ENCODE assay signal across 17 cellular contexts in genomic region chr10:97711640-97712267, GRCh38. TPM values are rescaled to one million over a fixed set of nuclear protein-coding genes. Genes with fewer than 3 reads are reported as not detected.
DNase-seq lines count a peak whose midpoint lies in the region; ATAC-seq, FAIRE-seq and TF ChIP-seq lines count a peak whose summit lies in the region.
"Had no signal": no experiment of that assay in that cellular context is flagged by ENCODE, and none has a peak within 500 bp of the region (broad histone marks: within the 10 kb centered on the region; RNA-seq: fewer than 3 reads in every experiment).

No MANE protein-coding gene starts in this region.

- no peak overlapping the region for H3K9ac ChIP-seq in HepG2 (ENCODE audit: insufficient read depth, low read depth, low read length)

- no peaks in the 10 kb centered on the region for H3K9me3 Mint-ChIP-seq in naive thymus-derived CD4-positive, alpha-beta T cell

- POLR2A ChIA-PET in HepG2 (lab: Yijun Ruan, JAX) = no interaction called here
- POLR2A ChIA-PET in naive thymus-derived CD4-positive, alpha-beta T cell (lab: Charles Lee) = interaction anchor here (0.9 to 2.0 kb wide), 2 partner anchors 25 kb away, joined by 3 to 6 read pairs; partner anchors contain the start of genes AVPI1 and ZFYVE27
- POLR2A ChIA-PET in GM10248 (lab: Yijun Ruan, JAX) = no interaction called here

- no TSS peak for BruUV-seq in HepG2 (replicated peaks; lab: Mats Ljungman, UMichigan)

- ATAC-seq in HepG2 (no peak), right lobe of liver (no peak), aorta (ENCODE audit: low FRiP score) (no peak), HG03159 (IDR thresholded peaks at IDR 0.05; ENCODE audit: unreplicated experiment) (no peak)
- no peak for ATAC-seq in naive thymus-derived CD4-positive, alpha-beta T cell
- ATAC-seq: lower lobe of right lung had no signal

- FAIRE-seq in HepG2 (lab: Jason Lieb, UNC) = no peak
- FAIRE-seq: bronchial epithelial cell, GM19239 had no signal

- H3K27ac Mint-ChIP-seq in naive thymus-derived CD4-positive, alpha-beta T cell = peak overlapping the region in 3 of 9 donors; percentile 53 to 79 (median 59)

- in situ Hi-C loops in HepG2 (cut with HindIII; ENCODE audit: extremely low pct_ligation_motif_present, low pct_unique_long_range_greater_than_20kb) = no loop called here
- in situ Hi-C loops in HAP-1 (cut with MboI; ENCODE audit: low sequenced_read_pairs) = no loop called here

- intact Hi-C loops in HepG2 (cut with micrococcal nuclease; ENCODE audit: unreplicated experiment) = no loop called here
- intact Hi-C loops in right lobe of liver (cut with DNase I) = no loop called here
- intact Hi-C loops in ascending aorta (cut with DNase I) = loop anchor here (5.0 to 10.0 kb wide), 2 partner anchors 214 to 423 kb away; partner anchors contain the start of genes MMS19, R3HCC1L and UBTD1
- intact Hi-C loops in naive thymus-derived CD4-positive, alpha-beta T cell (cut with micrococcal nuclease) = no loop called here
- intact Hi-C loops in aorta (cut with DNase I) = no loop called here

- H3K79me2 ChIP-seq in HepG2 (ENCODE audit: insufficient read depth, low read length) = no peaks in the 10 kb centered on the region

- TF ChIP-seq POLR2A in HepG2 (IDR thresholded peaks at IDR 0.05; ENCODE audit: insufficient read depth in 1 of 2, low read depth in 2 of 2, low read length in 2 of 2) = no peak
- no peak for TF ChIP-seq POLR2A in right lobe of liver (IDR thresholded peaks at IDR 0.05)

- H3K9me3 ChIP-seq in HepG2 (ENCODE audit: low read length) = no peaks in the 10 kb centered on the region
- no peaks in the 10 kb centered on the region for H3K9me3 ChIP-seq in right lobe of liver
- no peaks in the 10 kb centered on the region for H3K9me3 ChIP-seq in ascending aorta
- H3K9me3 ChIP-seq in naive thymus-derived CD4-positive, alpha-beta T cell (ENCODE audit: control insufficient read depth in 2 of 3, low read length in 3 of 3) = no peaks in the 10 kb centered on the region
- no peaks in the 10 kb centered on the region for H3K9me3 ChIP-seq in aorta (ENCODE audit: control insufficient read depth, low read length)
- H3K9me3 ChIP-seq in HAP-1 = no peaks in the 10 kb centered on the region
- H3K9me3 ChIP-seq: lower lobe of right lung had no signal

- H3K4me1 Mint-ChIP-seq in naive thymus-derived CD4-positive, alpha-beta T cell = peaks cover 5 to 20% (median 11%) of the 10 kb centered on the region in 7 donors

- H3K27ac ChIP-seq in HepG2 (ENCODE audit: extremely low read length, insufficient read depth, low read length) (no peak overlapping the region), right lobe of liver (no peak overlapping the region), ascending aorta (peak overlapping the region; percentile 98 to 100), aorta (ENCODE audit: low read depth in 1 of 2, low read length in 2 of 2) (peak overlapping the region; percentile 6 to 66)
- no peak overlapping the region for H3K27ac ChIP-seq in naive thymus-derived CD4-positive, alpha-beta T cell (ENCODE audit: low read depth, low read length)
- H3K27ac ChIP-seq: HL-60, lower lobe of right lung had no signal

- H3K4me1 ChIP-seq in HepG2 (ENCODE audit: insufficient read depth, low read length) (peaks cover 37% of the 10 kb centered on the region), right lobe of liver (peaks cover 0 to 16% (median 4%) of the 10 kb centered on the region in 4 donors), ascending aorta (peaks cover 27 to 61% of the 10 kb centered on the region in 2 donors), aorta (ENCODE audit: control insufficient read depth in 1 of 2, insufficient read depth in 2 of 2, low read length in 2 of 2) (peaks cover 0 to 3% of the 10 kb centered on the region in 2 donors), HAP-1 (peaks cover 12% of the 10 kb centered on the region)
- peaks cover 5 to 6% of the 10 kb centered on the region in 2 donors for H3K4me1 ChIP-seq in naive thymus-derived CD4-positive, alpha-beta T cell (ENCODE audit: control insufficient read depth in 2 of 2, insufficient read depth in 2 of 2, low read length in 2 of 2)

- TF ChIP-seq EP300 in HepG2 (IDR thresholded peaks at IDR 0.05; ENCODE audit: low read depth in 2 of 2, low read length in 2 of 2) (no peak), HepG2 (CRISPR knock-in tag; IDR thresholded peaks at IDR 0.05; ENCODE audit: borderline replicate concordance) (no peak)

- WGBS in HepG2 (ENCODE audit: low lambda C conversion rate) = 12% methylated on average over 6 of the region's 7 CpGs
- WGBS in right lobe of liver (ENCODE audit: insufficient coverage, low coverage, low lambda C conversion rate, missing lambda C conversion rate) = 83% methylated on average over 3 of the region's 7 CpGs
- 14 to 26% methylated on average over 7 of the region's 7 CpGs for WGBS in aorta, 2 donors

- H3K27me3 ChIP-seq in HepG2 (ENCODE audit: control insufficient read depth in 1 of 2, insufficient read depth in 2 of 2, low read length in 2 of 2) = peaks cover 0 to 5% of the 10 kb centered on the region in 2 experiments; a peak in 2 of 5 replicates
- no peaks in the 10 kb centered on the region for H3K27me3 ChIP-seq in right lobe of liver
- no peaks in the 10 kb centered on the region for H3K27me3 ChIP-seq in ascending aorta
- no peaks in the 10 kb centered on the region for H3K27me3 ChIP-seq in naive thymus-derived CD4-positive, alpha-beta T cell (ENCODE audit: control insufficient read depth in 2 of 2, insufficient read depth in 2 of 2, low read length in 2 of 2)
- no peaks in the 10 kb centered on the region for H3K27me3 ChIP-seq in aorta (ENCODE audit: control insufficient read depth in 1 of 2, insufficient read depth in 2 of 2, low read length in 1 of 2)
- H3K27me3 ChIP-seq in HAP-1 (ENCODE audit: low read depth) = no peaks in the 10 kb centered on the region

- no peaks in the 10 kb centered on the region for H3K36me3 ChIP-seq in HepG2 (replicated peaks in 1 of 2; ENCODE audit: control insufficient read depth in 1 of 2, insufficient read depth in 2 of 2, low read length in 2 of 2)
- H3K36me3 ChIP-seq in right lobe of liver = no peaks in the 10 kb centered on the region
- H3K36me3 ChIP-seq in ascending aorta = peaks cover under 1 to 3% of the 10 kb centered on the region in 2 donors
- no peaks in the 10 kb centered on the region for H3K36me3 ChIP-seq in naive thymus-derived CD4-positive, alpha-beta T cell (ENCODE audit: control insufficient read depth in 2 of 3, insufficient read depth in 3 of 3, low read length in 3 of 3)
- no peaks in the 10 kb centered on the region for H3K36me3 ChIP-seq in aorta (ENCODE audit: control insufficient read depth in 1 of 2, insufficient read depth in 2 of 2, low read length in 1 of 2)
- 0 out of 2 replicates have a peak, but pooled peaks cover 4% of the 10 kb centered on the region for H3K36me3 ChIP-seq in HAP-1 (replicated peaks)

- TF ChIP-seq CTCF in HepG2 (CRISPR knock-in tag; IDR thresholded peaks at IDR 0.05) (no peak), right lobe of liver (IDR thresholded peaks at IDR 0.05) (no peak), ascending aorta (IDR thresholded peaks at IDR 0.05) (no peak), GM10248 (IDR thresholded peaks at IDR 0.05; ENCODE audit: control extremely low read depth, extremely low read depth, low read depth, missing control alignments) (no peak)

- no peak overlapping the region for H3K4me2 ChIP-seq in HepG2 (ENCODE audit: low read depth, low read length)

- H3K4me3 ChIP-seq in HepG2 (replicated peaks in 1 of 3; ENCODE audit: insufficient read depth in 1 of 3, low read depth in 2 of 3, low read length in 3 of 3) (no peak overlapping the region), right lobe of liver (no peak overlapping the region), ascending aorta (no peak overlapping the region), aorta (ENCODE audit: low read length in 2 of 2) (no peak overlapping the region), HAP-1 (no peak overlapping the region)
- no peak overlapping the region for H3K4me3 ChIP-seq in naive thymus-derived CD4-positive, alpha-beta T cell (ENCODE audit: low read length)
- H3K4me3 ChIP-seq: lower lobe of right lung had no signal

- CTCF ChIA-PET in HepG2 (lab: Yijun Ruan, JAX; ENCODE audit: low intra/inter-chr PET ratio, low total read pairs) = no interaction called here
- CTCF ChIA-PET in naive thymus-derived CD4-positive, alpha-beta T cell (lab: Charles Lee) = interaction anchor here (1.3 to 6.1 kb wide), 4 partner anchors 9 to 25 kb away, joined by 3 to 58 read pairs (median 6); partner anchors contain the start of genes AVPI1 and ZFYVE27
- CTCF ChIA-PET in GM10248 (lab: Yijun Ruan, JAX) = interaction anchor here (1.4 to 28.5 kb wide), 6 partner anchors 4 to 43 kb away, joined by 4 to 552 read pairs (median 13); partner anchors contain the start of genes MARVELD1 and ZFYVE27

- no peak for TF ChIP-seq RAD21 in HepG2 (CRISPR knock-in tag; IDR thresholded peaks at IDR 0.05)

- no peaks in the 10 kb centered on the region for H4K20me1 ChIP-seq in HepG2 (ENCODE audit: insufficient read depth, low read length)

- peaks cover 15 to 45% (median 24%) of the 10 kb centered on the region in 5 donors for H3K27me3 Mint-ChIP-seq in naive thymus-derived CD4-positive, alpha-beta T cell

- H3K36me3 Mint-ChIP-seq in naive thymus-derived CD4-positive, alpha-beta T cell = peaks cover 0 to 4% (median 0%) of the 10 kb centered on the region in 5 donors

- DNase-seq in HepG2 (ENCODE audit: low spot score) (no peak), right lobe of liver (no peak), ascending aorta (ENCODE audit: low spot score in 2 of 2) (no peak), aorta (peak in 1 of 2 donors; percentile 61), HAP-1 (ENCODE audit: low spot score in 2 of 2) (no peak), GM10248 (ENCODE audit: extremely low spot score) (no peak)
- DNase-seq in naive thymus-derived CD4-positive, alpha-beta T cell = no peak
- DNase-seq: EL; hypothalamus; lower lobe of right lung; NCI-H2081 treated with DMSO at 0.1 percent for 48 hours; SIG-M5; stimulated activated CD4-positive, alpha-beta T cell treated with anti-CD3 and anti-CD28 coated beads, Interleukin-2, amount 100 ng/mL, for 24 hours had no signal

- no peak overlapping the region for H2AFZ ChIP-seq in HepG2 (ENCODE audit: low read length)

- peak overlapping the region; percentile 8 to 99 (median 72) for H3K4me3 Mint-ChIP-seq in naive thymus-derived CD4-positive, alpha-beta T cell

RNA-seq across cellular contexts. Expression of gene MARVELD1, which starts 1.8 kb away (rescaled TPM):
- total RNA-seq in HepG2 (2016; rRNA removed; fragmentation: Illumina TruSeq; extraction: Trizol) = not detected in 2 replicates
- not detected in 2 replicates for total RNA-seq in HepG2 (2016; cell fraction: cytosol; rRNA removed; fragmentation: Illumina TruSeq; extraction: Trizol; ENCODE audit: low read depth)
- not detected in 2 replicates for total RNA-seq in HepG2 (2016; cell fraction: insoluble cytoplasmic fraction; rRNA removed; fragmentation: Illumina TruSeq; extraction: Trizol)
- not detected in 2 replicates for total RNA-seq in HepG2 (2016; cell fraction: membrane; rRNA removed; fragmentation: Illumina TruSeq; extraction: Trizol)
- not detected in 2 replicates for total RNA-seq in HepG2 (2016; cell fraction: nucleus; rRNA removed; fragmentation: Illumina TruSeq; extraction: Trizol)
- 0.08 TPM in 1 of 2 replicates, not detected in the other for polyA plus RNA-seq in HepG2 (2011; rRNA removed)
- 0.03 TPM in 1 of 2 replicates, not detected in the other for polyA plus RNA-seq in HepG2 (2011; cell fraction: cytosol; rRNA removed)
- polyA plus RNA-seq in HepG2 (2011; cell fraction: nucleus; rRNA removed) = 0.03 and 0.26 TPM in 2 replicates
- polyA plus RNA-seq in HepG2 (2012) = not detected in 2 replicates
- polyA plus RNA-seq in HepG2 (2016; cell fraction: cytosol; fragmentation: Illumina TruSeq; extraction: Trizol; ENCODE audit: low read depth) = not detected in 2 replicates
- not detected in 2 replicates for polyA plus RNA-seq in HepG2 (2016; cell fraction: insoluble cytoplasmic fraction; fragmentation: Illumina TruSeq; extraction: Trizol; ENCODE audit: low read depth)
- not detected in 2 replicates for polyA plus RNA-seq in HepG2 (2016; cell fraction: membrane; fragmentation: Illumina TruSeq; extraction: Trizol; ENCODE audit: low read depth)
- not detected in 2 replicates for polyA plus RNA-seq in HepG2 (2016; cell fraction: nucleus; fragmentation: Illumina TruSeq; extraction: Trizol; ENCODE audit: insufficient read depth, low read depth)
- 33.8 TPM in 1 of 2 replicates, not detected in the other for polyA minus RNA-seq in HepG2 (2011; rRNA and poly(A)+ RNA removed; ENCODE audit: low replicate concordance)
- polyA minus RNA-seq in HepG2 (2011; cell fraction: cytosol; rRNA and poly(A)+ RNA removed) = not detected in 2 replicates
- polyA minus RNA-seq in HepG2 (2011; cell fraction: nucleus; rRNA and poly(A)+ RNA removed) = 0.13 TPM in 1 of 2 replicates, not detected in the other
- total RNA-seq in right lobe of liver = 1 to 10 TPM; 1.5 to 3.1 (median 2.3) TPM
- 43.7 TPM for total RNA-seq in ascending aorta
- 1 to 10 TPM in 4 of 5 experiments, under 1 TPM in 1; 0.62 to 5.0 (median 2.3) TPM for total RNA-seq in naive thymus-derived CD4-positive, alpha-beta T cell
- under 1 TPM; 0.07 to 0.09 TPM for polyA plus RNA-seq in naive thymus-derived CD4-positive, alpha-beta T cell
- 10 to 100 TPM; 87.4 to 92.4 TPM for total RNA-seq in aorta
- 10 to 100 TPM; 48.1 to 85.8 TPM for polyA plus RNA-seq in aorta

RNA-seq across cellular contexts. Expression of gene AVPI1, which starts 24.7 kb away (rescaled TPM):
- total RNA-seq in HepG2 (2016; rRNA removed; fragmentation: Illumina TruSeq; extraction: Trizol) (39.8 and 47.6 TPM in 2 replicates), right lobe of liver (10 to 100 TPM; 10.3 to 27.0 (median 20.2) TPM), ascending aorta (23.7 TPM), aorta (10 to 100 TPM; 17.1 to 18.3 TPM)
- total RNA-seq in HepG2 (2016; cell fraction: cytosol; rRNA removed; fragmentation: Illumina TruSeq; extraction: Trizol; ENCODE audit: low read depth) = 17.3 and 23.9 TPM in 2 replicates
- 40.9 and 48.9 TPM in 2 replicates for total RNA-seq in HepG2 (2016; cell fraction: insoluble cytoplasmic fraction; rRNA removed; fragmentation: Illumina TruSeq; extraction: Trizol)
- total RNA-seq in HepG2 (2016; cell fraction: membrane; rRNA removed; fragmentation: Illumina TruSeq; extraction: Trizol) = 32.7 and 40.7 TPM in 2 replicates
- total RNA-seq in HepG2 (2016; cell fraction: nucleus; rRNA removed; fragmentation: Illumina TruSeq; extraction: Trizol) = 19.1 and 24.2 TPM in 2 replicates
- polyA plus RNA-seq in HepG2 (2011; rRNA removed) (60.6 and 61.2 TPM in 2 replicates), aorta (10 to 100 TPM; 12.4 to 15.1 TPM)
- 46.9 and 72.0 TPM in 2 replicates for polyA plus RNA-seq in HepG2 (2011; cell fraction: cytosol; rRNA removed)
- polyA plus RNA-seq in HepG2 (2011; cell fraction: nucleus; rRNA removed) = 30.9 and 32.2 TPM in 2 replicates
- 17.8 and 27.6 TPM in 2 replicates for polyA plus RNA-seq in HepG2 (2012)
- polyA plus RNA-seq in HepG2 (2016; cell fraction: cytosol; fragmentation: Illumina TruSeq; extraction: Trizol; ENCODE audit: low read depth) = 15.1 and 21.8 TPM in 2 replicates
- polyA plus RNA-seq in HepG2 (2016; cell fraction: insoluble cytoplasmic fraction; fragmentation: Illumina TruSeq; extraction: Trizol; ENCODE audit: low read depth) = 52.4 and 52.8 TPM in 2 replicates
- polyA plus RNA-seq in HepG2 (2016; cell fraction: membrane; fragmentation: Illumina TruSeq; extraction: Trizol; ENCODE audit: low read depth) = 23.9 and 32.8 TPM in 2 replicates
- polyA plus RNA-seq in HepG2 (2016; cell fraction: nucleus; fragmentation: Illumina TruSeq; extraction: Trizol; ENCODE audit: insufficient read depth, low read depth) = 25.4 and 28.6 TPM in 2 replicates
- polyA minus RNA-seq in HepG2 (2011; rRNA and poly(A)+ RNA removed; ENCODE audit: low replicate concordance) = 68.6 and 143 TPM in 2 replicates
- 32.1 and 32.4 TPM in 2 replicates for polyA minus RNA-seq in HepG2 (2011; cell fraction: cytosol; rRNA and poly(A)+ RNA removed)
- polyA minus RNA-seq in HepG2 (2011; cell fraction: nucleus; rRNA and poly(A)+ RNA removed) = 21.8 and 28.6 TPM in 2 replicates
- total RNA-seq in naive thymus-derived CD4-positive, alpha-beta T cell = 10 to 100 TPM in 1 of 5 experiments, 1 to 10 TPM in 3, under 1 TPM in 1; 0.65 to 10.6 (median 2.5) TPM
- 1 to 10 TPM; 1.4 to 1.9 TPM for polyA plus RNA-seq in naive thymus-derived CD4-positive, alpha-beta T cell

RNA-seq across cellular contexts. Expression of gene ZFYVE27, which starts 25.2 kb away (rescaled TPM):
- total RNA-seq in HepG2 (2016; rRNA removed; fragmentation: Illumina TruSeq; extraction: Trizol) = 6.1 and 19.7 TPM in 2 replicates
- 2.8 and 3.8 TPM in 2 replicates for total RNA-seq in HepG2 (2016; cell fraction: cytosol; rRNA removed; fragmentation: Illumina TruSeq; extraction: Trizol; ENCODE audit: low read depth)
- total RNA-seq in HepG2 (2016; cell fraction: insoluble cytoplasmic fraction; rRNA removed; fragmentation: Illumina TruSeq; extraction: Trizol) = 5.8 and 20.5 TPM in 2 replicates
- 4.5 and 6.1 TPM in 2 replicates for total RNA-seq in HepG2 (2016; cell fraction: membrane; rRNA removed; fragmentation: Illumina TruSeq; extraction: Trizol)
- 36.5 and 37.6 TPM in 2 replicates for total RNA-seq in HepG2 (2016; cell fraction: nucleus; rRNA removed; fragmentation: Illumina TruSeq; extraction: Trizol)
- polyA plus RNA-seq in HepG2 (2011; rRNA removed) = 20.5 and 26.9 TPM in 2 replicates
- polyA plus RNA-seq in HepG2 (2011; cell fraction: cytosol; rRNA removed) = 11.3 and 12.9 TPM in 2 replicates
- 107 and 112 TPM in 2 replicates for polyA plus RNA-seq in HepG2 (2011; cell fraction: nucleus; rRNA removed)
- 13.0 and 18.5 TPM in 2 replicates for polyA plus RNA-seq in HepG2 (2012)
- polyA plus RNA-seq in HepG2 (2016; cell fraction: cytosol; fragmentation: Illumina TruSeq; extraction: Trizol; ENCODE audit: low read depth) = 0.68 and 0.92 TPM in 2 replicates
- 4.2 and 4.9 TPM in 2 replicates for polyA plus RNA-seq in HepG2 (2016; cell fraction: insoluble cytoplasmic fraction; fragmentation: Illumina TruSeq; extraction: Trizol; ENCODE audit: low read depth)
- polyA plus RNA-seq in HepG2 (2016; cell fraction: membrane; fragmentation: Illumina TruSeq; extraction: Trizol; ENCODE audit: low read depth) = 1.7 and 2.1 TPM in 2 replicates
- 50.1 and 57.5 TPM in 2 replicates for polyA plus RNA-seq in HepG2 (2016; cell fraction: nucleus; fragmentation: Illumina TruSeq; extraction: Trizol; ENCODE audit: insufficient read depth, low read depth)
- polyA minus RNA-seq in HepG2 (2011; rRNA and poly(A)+ RNA removed; ENCODE audit: low replicate concordance) = 26.7 and 43.3 TPM in 2 replicates
- polyA minus RNA-seq in HepG2 (2011; cell fraction: cytosol; rRNA and poly(A)+ RNA removed) = 6.0 and 6.5 TPM in 2 replicates
- 45.2 and 45.3 TPM in 2 replicates for polyA minus RNA-seq in HepG2 (2011; cell fraction: nucleus; rRNA and poly(A)+ RNA removed)
- total RNA-seq in right lobe of liver = 10 to 100 TPM in 5 of 6 experiments, 1 to 10 TPM in 1; 9.2 to 19.3 (median 12.6) TPM
- 62.2 TPM for total RNA-seq in ascending aorta
- 10 to 100 TPM; 31.0 to 68.8 (median 61.8) TPM for total RNA-seq in naive thymus-derived CD4-positive, alpha-beta T cell
- polyA plus RNA-seq in naive thymus-derived CD4-positive, alpha-beta T cell = 10 to 100 TPM; 32.9 to 41.0 TPM
- 10 to 100 TPM; 23.0 to 33.2 TPM for total RNA-seq in aorta
- polyA plus RNA-seq in aorta = 10 to 100 TPM in 1 of 2 donors, 1 to 10 TPM in 1; 6.1 to 24.6 TPM

Comparison
In these comparisons a context has a peak if more than half of its experiments do, and no peak if none do; other contexts are left out.
1. H3K27ac ChIP-seq: peak in ascending aorta (2 of 2) and aorta (2 of 2); none in HepG2 (single experiment), right lobe of liver (0 of 3) and naive thymus-derived CD4-positive, alpha-beta T cell (single experiment).